Comparison of ENCODE assay signal across 11 cellular contexts in genomic region chr7:22564511-22565045, GRCh38.
DNase-seq lines count a peak whose midpoint lies in the region; ATAC-seq and TF ChIP-seq lines count a peak whose summit lies in the region.
"Had no signal": no experiment of that assay in that cellular context is flagged by ENCODE, and none has a peak within 500 bp of the region (broad histone marks: within the 10 kb centered on the region; RNA-seq: fewer than 3 reads in every experiment).

No MANE protein-coding gene starts in this region.

- peaks cover 61% of the 10 kb centered on the region for H3K27me3 Mint-ChIP-seq in activated CD8-positive, alpha-beta memory T cell treated with anti-CD3 and anti-CD28 coated beads, Interleukin-2, amount 10 ng/mL, durations not matched to agents 7 days and 5 days
- H3K27me3 Mint-ChIP-seq in T-helper 17 cell = peaks cover 52% of the 10 kb centered on the region
- no peaks in the 10 kb centered on the region for H3K27me3 Mint-ChIP-seq in stimulated activated memory B cell treated with anti-CD40 and anti-IgM and Interleukin-4, amounts not matched to agents 10 μg/mL and 1 μg/mL and 100 μg/mL, for 72 hours

- peak overlapping the region; percentile 91 for H3K27ac ChIP-seq in foreskin keratinocyte
- H3K27ac ChIP-seq: C4-2B had no signal

- H3K9me3 Mint-ChIP-seq in activated CD8-positive, alpha-beta memory T cell treated with anti-CD3 and anti-CD28 coated beads, Interleukin-2, amount 10 ng/mL, durations not matched to agents 7 days and 5 days (ENCODE audit: low read depth) = no peaks in the 10 kb centered on the region
- H3K9me3 Mint-ChIP-seq in stimulated activated memory B cell treated with anti-CD40 and anti-IgM and Interleukin-4, amounts not matched to agents 10 μg/mL and 1 μg/mL and 100 μg/mL, for 72 hours = no peaks in the 10 kb centered on the region

- H3K27me3 ChIP-seq in foreskin keratinocyte = no peaks in the 10 kb centered on the region
- H3K27me3 ChIP-seq: tibial nerve had no signal

- no peak for TF ChIP-seq CTCF in foreskin keratinocyte (conservative IDR thresholded peaks at IDR 0.05)

- H3K36me3 Mint-ChIP-seq in activated CD8-positive, alpha-beta memory T cell treated with anti-CD3 and anti-CD28 coated beads, Interleukin-2, amount 10 ng/mL, durations not matched to agents 7 days and 5 days = no peaks in the 10 kb centered on the region
- H3K36me3 Mint-ChIP-seq in T-helper 17 cell (ENCODE audit: low read depth) = peaks cover 8% of the 10 kb centered on the region
- H3K36me3 Mint-ChIP-seq in stimulated activated memory B cell treated with anti-CD40 and anti-IgM and Interleukin-4, amounts not matched to agents 10 μg/mL and 1 μg/mL and 100 μg/mL, for 72 hours = no peaks in the 10 kb centered on the region

- DNase-seq in activated CD8-positive, alpha-beta memory T cell treated with anti-CD3 and anti-CD28 coated beads, Interleukin-2, amount 10 ng/mL, durations not matched to agents 7 days and 5 days = peak; percentile 51
- DNase-seq in activated CD8-positive, alpha-beta memory T cell treated with anti-CD3 and anti-CD28 coated beads, Interleukin-2, amount 50 U/mL, for 4 hours = no peak
- DNase-seq in T-helper 17 cell (no peak), foreskin keratinocyte (peak; percentile 89 to 90), NCI-H1105 treated with DMSO at 0.1 percent for 48 hours (lab: John Stamatoyannopoulos, UW) (no peak), NAMALWA (ENCODE audit: low spot score) (no peak)
- DNase-seq: activated CD4-positive, CD25-positive, alpha-beta regulatory T cell treated with anti-CD3 and anti-CD28 coated beads, Interleukin-2, amount 50 U/mL, for 72 hours had no signal

- H3K9me3 ChIP-seq in T-helper 17 cell (ENCODE audit: control insufficient read depth, low read length, poor library complexity, severe bottlenecking) = no peaks in the 10 kb centered on the region
- H3K9me3 ChIP-seq: tibial nerve had no signal

- peak; percentile 21 for ATAC-seq in activated CD8-positive, alpha-beta memory T cell treated with anti-CD3 and anti-CD28 coated beads, Interleukin-2, amount 10 ng/mL, durations not matched to agents 7 days and 5 days
- ATAC-seq in T-helper 17 cell (no peak), foreskin keratinocyte (peak; percentile 29), HG03439 (IDR thresholded peaks at IDR 0.05; ENCODE audit: unreplicated experiment) (no peak)
- ATAC-seq in stimulated activated memory B cell treated with anti-CD40 and anti-IgM and Interleukin-4, amounts not matched to agents 10 μg/mL and 1 μg/mL and 100 μg/mL, for 72 hours = no peak

- no peak overlapping the region for H3K4me3 Mint-ChIP-seq in activated CD8-positive, alpha-beta memory T cell treated with anti-CD3 and anti-CD28 coated beads, Interleukin-2, amount 10 ng/mL, durations not matched to agents 7 days and 5 days
- H3K4me3 Mint-ChIP-seq in T-helper 17 cell = peak overlapping the region; percentile 75
- peak overlapping the region; percentile 29 for H3K4me3 Mint-ChIP-seq in stimulated activated memory B cell treated with anti-CD40 and anti-IgM and Interleukin-4, amounts not matched to agents 10 μg/mL and 1 μg/mL and 100 μg/mL, for 72 hours

- CTCF ChIA-PET in activated CD8-positive, alpha-beta memory T cell treated with anti-CD3 and anti-CD28 coated beads, Interleukin-2, amount 10 ng/mL, durations not matched to agents 7 days and 5 days (lab: Charles Lee) = interaction anchor here (0.6 to 14.8 kb wide), 4 partner anchors 9 to 209 kb away, joined by 3 to 376 read pairs (median 4); partner anchors contain the start of gene IL6

- peaks cover 49% of the 10 kb centered on the region for H3K4me1 ChIP-seq in foreskin keratinocyte

- H3K27ac Mint-ChIP-seq in activated CD8-positive, alpha-beta memory T cell treated with anti-CD3 and anti-CD28 coated beads, Interleukin-2, amount 10 ng/mL, durations not matched to agents 7 days and 5 days = peak overlapping the region; percentile 65
- no peak overlapping the region for H3K27ac Mint-ChIP-seq in T-helper 17 cell
- H3K27ac Mint-ChIP-seq in stimulated activated memory B cell treated with anti-CD40 and anti-IgM and Interleukin-4, amounts not matched to agents 10 μg/mL and 1 μg/mL and 100 μg/mL, for 72 hours = peak overlapping the region; percentile 51

- H3K4me1 Mint-ChIP-seq in activated CD8-positive, alpha-beta memory T cell treated with anti-CD3 and anti-CD28 coated beads, Interleukin-2, amount 10 ng/mL, durations not matched to agents 7 days and 5 days = peaks cover 46% of the 10 kb centered on the region
- H3K4me1 Mint-ChIP-seq in T-helper 17 cell = peaks cover 32% of the 10 kb centered on the region
- peaks cover 69% of the 10 kb centered on the region for H3K4me1 Mint-ChIP-seq in stimulated activated memory B cell treated with anti-CD40 and anti-IgM and Interleukin-4, amounts not matched to agents 10 μg/mL and 1 μg/mL and 100 μg/mL, for 72 hours

Comparison
In these comparisons a context has a peak if more than half of its experiments do, and no peak if none do; other contexts are left out.
1. DNase-seq: peak in activated CD8-positive, alpha-beta memory T cell treated with anti-CD3 and anti-CD28 coated beads, Interleukin-2, amount 10 ng/mL, durations not matched to agents 7 days and 5 days (single experiment) and foreskin keratinocyte (2 of 2); none in activated CD8-positive, alpha-beta memory T cell treated with anti-CD3 and anti-CD28 coated beads, Interleukin-2, amount 50 U/mL, for 4 hours (single experiment), T-helper 17 cell (0 of 3), NCI-H1105 treated with DMSO at 0.1 percent for 48 hours (single experiment) and NAMALWA (single experiment).
2. ATAC-seq: peak in activated CD8-positive, alpha-beta memory T cell treated with anti-CD3 and anti-CD28 coated beads, Interleukin-2, amount 10 ng/mL, durations not matched to agents 7 days and 5 days (single experiment) and foreskin keratinocyte (single experiment); none in T-helper 17 cell (single experiment), stimulated activated memory B cell treated with anti-CD40 and anti-IgM and Interleukin-4, amounts not matched to agents 10 μg/mL and 1 μg/mL and 100 μg/mL, for 72 hours (single experiment) and HG03439 (single experiment).